1 cellular context compared by ENCODE assay signal in the genomic region with DNA sequence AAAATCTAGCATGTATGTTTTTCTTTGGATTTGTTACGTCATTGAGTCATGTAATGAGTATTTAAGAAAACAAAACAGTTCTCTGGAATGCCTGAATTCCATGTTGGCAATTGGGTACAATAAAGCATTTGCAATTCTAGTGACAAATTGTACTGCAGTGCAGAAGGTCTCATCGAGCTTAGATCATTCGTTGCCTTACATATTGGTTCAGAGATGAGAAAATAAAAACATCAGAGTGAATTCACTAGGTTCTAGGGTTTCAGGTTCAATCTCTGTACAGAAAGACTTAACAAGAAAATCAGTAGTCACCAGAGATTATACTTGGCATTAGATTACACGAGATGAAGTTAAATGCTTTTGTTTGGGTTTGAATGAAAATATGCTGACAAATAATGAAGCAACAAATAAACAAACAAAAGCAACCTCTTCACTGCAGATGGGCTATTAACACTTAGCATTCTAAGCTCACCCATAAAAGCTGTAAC.
TF ChIP-seq lines count a peak whose summit lies in the region.

No MANE protein-coding gene starts in this region.

TF ChIP-seq in HEK293, 187 proteins besides CTCF, POLR2A, EP300 and RAD21 (continued from another document and continues in another):
- TF ChIP-seq, protein P1, sequence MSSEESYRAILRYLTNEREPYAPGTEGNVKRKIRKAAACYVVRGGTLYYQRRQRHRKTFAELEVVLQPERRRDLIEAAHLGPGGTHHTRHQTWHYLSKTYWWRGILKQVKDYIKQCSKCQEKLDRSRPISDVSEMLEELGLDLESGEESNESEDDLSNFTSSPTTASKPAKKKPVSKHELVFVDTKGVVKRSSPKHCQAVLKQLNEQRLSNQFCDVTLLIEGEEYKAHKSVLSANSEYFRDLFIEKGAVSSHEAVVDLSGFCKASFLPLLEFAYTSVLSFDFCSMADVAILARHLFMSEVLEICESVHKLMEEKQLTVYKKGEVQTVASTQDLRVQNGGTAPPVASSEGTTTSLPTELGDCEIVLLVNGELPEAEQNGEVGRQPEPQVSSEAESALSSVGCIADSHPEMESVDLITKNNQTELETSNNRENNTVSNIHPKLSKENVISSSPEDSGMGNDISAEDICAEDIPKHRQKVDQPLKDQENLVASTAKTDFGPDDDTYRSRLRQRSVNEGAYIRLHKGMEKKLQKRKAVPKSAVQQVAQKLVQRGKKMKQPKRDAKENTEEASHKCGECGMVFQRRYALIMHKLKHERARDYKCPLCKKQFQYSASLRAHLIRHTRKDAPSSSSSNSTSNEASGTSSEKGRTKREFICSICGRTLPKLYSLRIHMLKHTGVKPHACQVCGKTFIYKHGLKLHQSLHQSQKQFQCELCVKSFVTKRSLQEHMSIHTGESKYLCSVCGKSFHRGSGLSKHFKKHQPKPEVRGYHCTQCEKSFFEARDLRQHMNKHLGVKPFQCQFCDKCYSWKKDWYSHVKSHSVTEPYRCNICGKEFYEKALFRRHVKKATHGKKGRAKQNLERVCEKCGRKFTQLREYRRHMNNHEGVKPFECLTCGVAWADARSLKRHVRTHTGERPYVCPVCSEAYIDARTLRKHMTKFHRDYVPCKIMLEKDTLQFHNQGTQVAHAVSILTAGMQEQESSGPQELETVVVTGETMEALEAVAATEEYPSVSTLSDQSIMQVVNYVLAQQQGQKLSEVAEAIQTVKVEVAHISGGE (tag by site-specific recombination; conservative IDR thresholded peaks at IDR 0.05; ENCODE audit: low read depth) = no peak
- no peak for TF ChIP-seq AEBP2 (tag by site-specific recombination; IDR thresholded peaks at IDR 0.05; ENCODE audit: borderline replicate concordance)
- no peak for TF ChIP-seq ZBTB48 (tag by site-specific recombination; IDR thresholded peaks at IDR 0.05)
- peak; percentile 30; the same call in 1 of the 2 replicates for TF ChIP-seq ZNF449 (tag by site-specific recombination; IDR thresholded peaks at IDR 0.05)
- TF ChIP-seq ZNF561 (tag by site-specific recombination; IDR thresholded peaks at IDR 0.05; ENCODE audit: borderline replicate concordance) = peak; percentile 74; the same call in 1 of the 2 replicates
- no peak for TF ChIP-seq EGR2 (tag by site-specific recombination; IDR thresholded peaks at IDR 0.05; ENCODE audit: low read depth)
- TF ChIP-seq ZNF791 (tag by site-specific recombination; IDR thresholded peaks at IDR 0.05) = no peak
- peak; percentile 94 for TF ChIP-seq ZSCAN23 (tag by site-specific recombination; IDR thresholded peaks at IDR 0.05)
- TF ChIP-seq ZNF777 (tag by site-specific recombination; IDR thresholded peaks at IDR 0.05; ENCODE audit: borderline replicate concordance) = no peak
- TF ChIP-seq ZNF596 (tag by site-specific recombination; IDR thresholded peaks at IDR 0.05) = no peak
- no peak for TF ChIP-seq KLF9 (tag by site-specific recombination; IDR thresholded peaks at IDR 0.05; ENCODE audit: low read depth)
- TF ChIP-seq ZIC2 (tag by site-specific recombination; IDR thresholded peaks at IDR 0.05) = no peak
- no peak for TF ChIP-seq ZNF223 (tag by site-specific recombination; IDR thresholded peaks at IDR 0.05)
- TF ChIP-seq ZNF391 (tag by site-specific recombination; IDR thresholded peaks at IDR 0.05; ENCODE audit: borderline replicate concordance, low read depth) = peak; percentile 81; the same call in 1 of the 2 replicates
- TF ChIP-seq ZNF23 (tag by site-specific recombination; IDR thresholded peaks at IDR 0.05; ENCODE audit: borderline replicate concordance) = no peak
- no peak for TF ChIP-seq ZNF138 (tag by site-specific recombination; IDR thresholded peaks at IDR 0.05; ENCODE audit: borderline replicate concordance)
- no peak for TF ChIP-seq ZNF26 (tag by site-specific recombination; IDR thresholded peaks at IDR 0.05)
- TF ChIP-seq OVOL3 (tag by site-specific recombination; IDR thresholded peaks at IDR 0.05) = peak; percentile 94
- TF ChIP-seq ZNF433 (tag by site-specific recombination; IDR thresholded peaks at IDR 0.05; ENCODE audit: low read depth) = no peak
- no peak for TF ChIP-seq ZNF510 (tag by site-specific recombination; IDR thresholded peaks at IDR 0.05; ENCODE audit: insufficient replicate concordance)
- peak; percentile 62; the same call in 1 of the 2 replicates for TF ChIP-seq ZSCAN30 (tag by site-specific recombination; IDR thresholded peaks at IDR 0.05)
- peak; percentile 95 for TF ChIP-seq BCL11A (tag by site-specific recombination; IDR thresholded peaks at IDR 0.05; ENCODE audit: low read depth)
- TF ChIP-seq ZNF274 (IDR thresholded peaks at IDR 0.05; ENCODE audit: low read length) = no peak
- TF ChIP-seq ZNF274 (tag by site-specific recombination; IDR thresholded peaks at IDR 0.05; ENCODE audit: borderline replicate concordance) = no peak
- TF ChIP-seq MZF1 (tag by site-specific recombination; IDR thresholded peaks at IDR 0.05; ENCODE audit: borderline replicate concordance) = no peak; the same call in 1 of the 2 replicates
- TF ChIP-seq HIC1 (tag by site-specific recombination; IDR thresholded peaks at IDR 0.05) = no peak; the same call in 1 of the 2 replicates
- TF ChIP-seq ZNF776 (tag by site-specific recombination; IDR thresholded peaks at IDR 0.05; ENCODE audit: borderline replicate concordance) = no peak
- no peak for TF ChIP-seq ZNF704 (tag by site-specific recombination; IDR thresholded peaks at IDR 0.05)
- TF ChIP-seq, protein P2, sequence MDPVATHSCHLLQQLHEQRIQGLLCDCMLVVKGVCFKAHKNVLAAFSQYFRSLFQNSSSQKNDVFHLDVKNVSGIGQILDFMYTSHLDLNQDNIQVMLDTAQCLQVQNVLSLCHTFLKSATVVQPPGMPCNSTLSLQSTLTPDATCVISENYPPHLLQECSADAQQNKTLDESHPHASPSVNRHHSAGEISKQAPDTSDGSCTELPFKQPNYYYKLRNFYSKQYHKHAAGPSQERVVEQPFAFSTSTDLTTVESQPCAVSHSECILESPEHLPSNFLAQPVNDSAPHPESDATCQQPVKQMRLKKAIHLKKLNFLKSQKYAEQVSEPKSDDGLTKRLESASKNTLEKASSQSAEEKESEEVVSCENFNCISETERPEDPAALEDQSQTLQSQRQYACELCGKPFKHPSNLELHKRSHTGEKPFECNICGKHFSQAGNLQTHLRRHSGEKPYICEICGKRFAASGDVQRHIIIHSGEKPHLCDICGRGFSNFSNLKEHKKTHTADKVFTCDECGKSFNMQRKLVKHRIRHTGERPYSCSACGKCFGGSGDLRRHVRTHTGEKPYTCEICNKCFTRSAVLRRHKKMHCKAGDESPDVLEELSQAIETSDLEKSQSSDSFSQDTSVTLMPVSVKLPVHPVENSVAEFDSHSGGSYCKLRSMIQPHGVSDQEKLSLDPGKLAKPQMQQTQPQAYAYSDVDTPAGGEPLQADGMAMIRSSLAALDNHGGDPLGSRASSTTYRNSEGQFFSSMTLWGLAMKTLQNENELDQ (tag by site-specific recombination; IDR thresholded peaks at IDR 0.05; ENCODE audit: low read depth) = no peak
- peak; percentile 60; the same call in 1 of the 2 replicates for TF ChIP-seq SCRT1 (tag by site-specific recombination; IDR thresholded peaks at IDR 0.05; ENCODE audit: borderline replicate concordance)
- peak; percentile 75; the same call in 1 of the 2 replicates for TF ChIP-seq ZNF350 (tag by site-specific recombination; IDR thresholded peaks at IDR 0.05)
- peak; percentile 86 for TF ChIP-seq ZNF10 (tag by site-specific recombination; IDR thresholded peaks at IDR 0.05)
- TF ChIP-seq SP3 (tag by site-specific recombination; IDR thresholded peaks at IDR 0.05) = no peak; the same call in 1 of the 2 replicates
- TF ChIP-seq ZEB2 (tag by site-specific recombination; IDR thresholded peaks at IDR 0.05) = peak; percentile 99
- no peak for TF ChIP-seq ZNF221 (tag by site-specific recombination; IDR thresholded peaks at IDR 0.05; ENCODE audit: borderline replicate concordance)
- no peak for TF ChIP-seq ZNF266 (tag by site-specific recombination; IDR thresholded peaks at IDR 0.05; ENCODE audit: low read depth)
- TF ChIP-seq BCL6B (tag by site-specific recombination; IDR thresholded peaks at IDR 0.05) = peak; percentile 68; the same call in 1 of the 2 replicates
- no peak for TF ChIP-seq ZNF174 (tag by site-specific recombination; IDR thresholded peaks at IDR 0.05)
- no peak for TF ChIP-seq ZNF175 (tag by site-specific recombination; IDR thresholded peaks at IDR 0.05)
- TF ChIP-seq ZNF624 (tag by site-specific recombination; IDR thresholded peaks at IDR 0.05) = no peak
- peak; percentile 54; the same call in 1 of the 2 replicates for TF ChIP-seq ZNF488 (tag by site-specific recombination; IDR thresholded peaks at IDR 0.05)
- TF ChIP-seq ZSCAN18 (tag by site-specific recombination; IDR thresholded peaks at IDR 0.05) = no peak
